In genomic region chr11:129331871-129332274, GRCh38 we compare ENCODE assay signal across 8 cellular contexts. TPM values are rescaled to one million over a fixed set of nuclear protein-coding genes. Genes with fewer than 3 reads are reported as not detected.
A peak's percentile ranks its signal among the peaks of the same experiment; 100 is the strongest.
DNase-seq lines count a peak whose midpoint lies in the region; ATAC-seq and TF ChIP-seq lines count a peak whose summit lies in the region.

No MANE protein-coding gene starts in this region.

- H3K4me1 ChIP-seq in RWPE2 (ENCODE audit: insufficient read depth, poor library complexity, severe bottlenecking) (no peaks in the 10 kb centered on the region), thyroid gland (no peaks in the 10 kb centered on the region)

- no peaks in the 10 kb centered on the region for H3K9me3 ChIP-seq in RWPE2 (ENCODE audit: severe bottlenecking)
- no peaks in the 10 kb centered on the region for H3K9me3 ChIP-seq in thyroid gland

- TF ChIP-seq CTCF in RWPE2 (IDR thresholded peaks at IDR 0.05; ENCODE audit: poor library complexity, severe bottlenecking) (peak; percentile 94), osteocyte (IDR thresholded peaks at IDR 0.05) (peak; percentile 98), thyroid gland (IDR thresholded peaks at IDR 0.05) (peak; percentile 55 to 93 (median 80))

- no peaks in the 10 kb centered on the region for H3K36me3 Mint-ChIP-seq in osteocyte (ENCODE audit: unreplicated experiment)

- no peak overlapping the region for H3K27ac Mint-ChIP-seq in osteocyte (ENCODE audit: unreplicated experiment)

- H3K27me3 ChIP-seq in RWPE2 (ENCODE audit: insufficient read depth, poor library complexity, severe bottlenecking) (no peaks in the 10 kb centered on the region), thyroid gland (no peaks in the 10 kb centered on the region)

- no peak for TF ChIP-seq POLR2A in thyroid gland (IDR thresholded peaks at IDR 0.05)

- H3K9me3 Mint-ChIP-seq in osteocyte (ENCODE audit: unreplicated experiment): no peaks in the 10 kb centered on the region

- DNase-seq in DMS53 treated with DMSO at 0.1 percent for 48 hours (lab: John Stamatoyannopoulos, UW; ENCODE audit: unreplicated experiment) (peak; percentile 88), M059J (ENCODE audit: low read depth) (peak; percentile 77), RWPE2 (ENCODE audit: low spot score) (peak; percentile 72), germinal center (ENCODE audit: low spot score) (peak; percentile 39), osteocyte (ENCODE audit: extremely low spot score, unreplicated experiment) (peak; percentile 89), thyroid gland (peak; percentile 83 to 90)
- peak; percentile 84 for DNase-seq in activated effector memory CD4-positive, alpha-beta T cell treated with anti-CD3 and anti-CD28 coated beads, Interleukin-2, amount 50 U/mL, for 16 hours

- H3K27ac ChIP-seq in RWPE2 (ENCODE audit: poor library complexity, severe bottlenecking) (no peak overlapping the region), thyroid gland (no peak overlapping the region)

- H3K4me3 ChIP-seq in RWPE2 (ENCODE audit: severe bottlenecking) (no peak overlapping the region), thyroid gland (replicated peaks in 1 of 3) (no peak overlapping the region)

- H3K4me1 Mint-ChIP-seq in osteocyte (ENCODE audit: unreplicated experiment): peaks cover 6% of the 10 kb centered on the region

- intact Hi-C loops in thyroid gland (cut with DNase I): loop anchor here (2.0 kb wide), 1 partner anchor 213 kb away; no protein-coding TSS in a partner anchor

- 2 to 3% methylated on average over 11 of the region's 11 CpGs for WGBS in thyroid gland, 2 donors

- no peaks in the 10 kb centered on the region for H3K36me3 ChIP-seq in RWPE2 (ENCODE audit: low read depth)
- H3K36me3 ChIP-seq in thyroid gland: no peaks in the 10 kb centered on the region

- no peaks in the 10 kb centered on the region for H3K27me3 Mint-ChIP-seq in osteocyte (ENCODE audit: unreplicated experiment)

- no peak overlapping the region for H3K4me3 Mint-ChIP-seq in osteocyte (ENCODE audit: unreplicated experiment)

- peak; percentile 74 for ATAC-seq in GM21825 (IDR thresholded peaks at IDR 0.05; ENCODE audit: unreplicated experiment)
- ATAC-seq in RWPE2 (ENCODE audit: low read depth): peak; percentile 98

RNA-seq across cellular contexts. Expression of gene BARX2, which starts 43.8 kb away (rescaled TPM):
- not detected in 2 replicates for total RNA-seq in M059J (2014; rRNA removed; shearing (Covaris generic))
- total RNA-seq in osteocyte: not detected in 2 replicates
- total RNA-seq in thyroid gland: under 1 TPM in 2 of 4 donors, not detected in 2; 0.49 to 0.78 TPM

Comparison
In these comparisons a context has a peak if more than half of its experiments do, and no peak if none do; other contexts are left out.
1. DNase-seq: peak in every context shown above with its lines; median percentile 89 in osteocyte; 88 in DMS53 treated with DMSO at 0.1 percent for 48 hours; 86 in thyroid gland; 84 in activated effector memory CD4-positive, alpha-beta T cell treated with anti-CD3 and anti-CD28 coated beads, Interleukin-2, amount 50 U/mL, for 16 hours; 77 in M059J; 72 in RWPE2; 39 in germinal center.